ENCODE assay signal across 11 cellular contexts in the genomic region with DNA sequence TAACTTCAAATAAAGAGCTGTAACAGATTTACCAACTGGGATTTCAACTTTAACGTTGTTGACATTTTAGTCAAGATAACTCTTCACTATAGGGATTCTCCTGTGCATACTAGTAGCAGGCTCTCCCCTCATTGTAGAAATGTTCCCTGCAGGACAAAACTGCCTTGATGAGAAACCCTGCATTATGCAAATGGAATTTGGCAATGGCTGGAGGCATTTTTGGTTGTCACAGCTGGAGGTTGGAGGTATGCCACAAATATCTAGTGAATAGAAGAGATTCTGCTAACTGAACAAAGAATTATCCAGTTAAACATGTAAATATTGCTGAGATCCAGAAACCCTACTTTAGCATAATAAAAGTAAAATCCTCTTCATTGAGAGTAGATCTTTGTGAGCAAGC.
DNase-seq lines count a peak whose midpoint lies in the region; ATAC-seq, FAIRE-seq and TF ChIP-seq lines count a peak whose summit lies in the region.
"Had no signal": no experiment of that assay in that cellular context is flagged by ENCODE, and none has a peak within 500 bp of the region (broad histone marks: within the 10 kb centered on the region; RNA-seq: fewer than 3 reads in every experiment).

No MANE protein-coding gene starts in this region.

- H4K20me1 ChIP-seq in GM23248 (ENCODE audit: insufficient read depth) = no peaks in the 10 kb centered on the region

- no peak overlapping the region for H3K27ac ChIP-seq in GM23248
- H3K27ac ChIP-seq: neutrophil had no signal

- H3K9me2 ChIP-seq in GM23248 (ENCODE audit: insufficient read depth) = no peaks in the 10 kb centered on the region

- ATAC-seq in GM21737 (IDR thresholded peaks at IDR 0.05; ENCODE audit: unreplicated experiment) = no peak
- ATAC-seq: activated naive CD4-positive, alpha-beta T cell treated with anti-CD3 and anti-CD28 coated beads, Interleukin-2, amount 50 U/mL, for 72 hours had no signal

- peaks cover 14% of the 10 kb centered on the region; the same call in 1 of the 2 replicates for H3K4me1 ChIP-seq in GM23248 (ENCODE audit: insufficient read depth)

- no peak for FAIRE-seq in frontal cortex (lab: Jason Lieb, UNC)

- H3K36me3 ChIP-seq in GM23248 (ENCODE audit: low read depth) = no peaks in the 10 kb centered on the region
- H3K36me3 ChIP-seq: neutrophil had no signal

- no peak for TF ChIP-seq CTCF in fibroblast of villous mesenchyme (IDR thresholded peaks at IDR 0.05; ENCODE audit: insufficient read depth, low read depth, low read length)

- no peaks in the 10 kb centered on the region for H3K27me3 ChIP-seq in GM23248 (replicated peaks; ENCODE audit: insufficient read depth)
- H3K27me3 ChIP-seq: neutrophil had no signal

- H3K4me3 ChIP-seq in GM23248 (no peak overlapping the region), fibroblast of villous mesenchyme (ENCODE audit: low read depth, low read length) (no peak overlapping the region)

- H3K79me2 ChIP-seq in GM23248 (ENCODE audit: insufficient read depth) = no peaks in the 10 kb centered on the region

- H3F3A ChIP-seq in GM23248 (ENCODE audit: insufficient read depth) = peaks cover 4% of the 10 kb centered on the region; the same call in 1 of the 2 replicates

- H2AFZ ChIP-seq in GM23248 = no peak overlapping the region

- H3K4me2 ChIP-seq in GM23248 (ENCODE audit: unreplicated experiment) = no peak overlapping the region

- WGBS in GM23248 (ENCODE audit: low coverage in 1 of 2, low lambda C conversion rate in 2 of 2, missing lambda C conversion rate in 2 of 2), 2 experiments = 0% methylated on average over 1 of the region's 1 CpG

- DNase-seq in GM23248 = peak; percentile 68
- peak; percentile 9 for DNase-seq in RPMI7951 (ENCODE audit: low read depth)
- DNase-seq in fibroblast of villous mesenchyme (ENCODE audit: low read depth) = peak; percentile 2
- DNase-seq in pons (ENCODE audit: low spot score) = peak; percentile 96
- DNase-seq in NCI-H1930 (lab: John Stamatoyannopoulos, UW) = no peak
- no peak for DNase-seq in frontal cortex (ENCODE audit: low spot score in 2 of 2)
- no peak for DNase-seq in activated CD8-positive, alpha-beta memory T cell treated with anti-CD3 and anti-CD28 coated beads, Interleukin-2, amount 50 U/mL, for 48 hours
- DNase-seq: MM.1S had no signal

- no peak overlapping the region for H3K9ac ChIP-seq in GM23248

- in situ Hi-C loops in GM23248 (cut with MboI) = no loop called here

- H3K9me3 ChIP-seq in GM23248 (ENCODE audit: low read depth) = no peaks in the 10 kb centered on the region
- H3K9me3 ChIP-seq: neutrophil had no signal

Comparison
In these comparisons a context has a peak if more than half of its experiments do, and no peak if none do; other contexts are left out.
1. DNase-seq: peak in GM23248 (single experiment), RPMI7951 (single experiment), fibroblast of villous mesenchyme (single experiment) and pons (single experiment); none in NCI-H1930 (0 of 2), frontal cortex (0 of 2) and activated CD8-positive, alpha-beta memory T cell treated with anti-CD3 and anti-CD28 coated beads, Interleukin-2, amount 50 U/mL, for 48 hours (single experiment).